In the genomic region with DNA sequence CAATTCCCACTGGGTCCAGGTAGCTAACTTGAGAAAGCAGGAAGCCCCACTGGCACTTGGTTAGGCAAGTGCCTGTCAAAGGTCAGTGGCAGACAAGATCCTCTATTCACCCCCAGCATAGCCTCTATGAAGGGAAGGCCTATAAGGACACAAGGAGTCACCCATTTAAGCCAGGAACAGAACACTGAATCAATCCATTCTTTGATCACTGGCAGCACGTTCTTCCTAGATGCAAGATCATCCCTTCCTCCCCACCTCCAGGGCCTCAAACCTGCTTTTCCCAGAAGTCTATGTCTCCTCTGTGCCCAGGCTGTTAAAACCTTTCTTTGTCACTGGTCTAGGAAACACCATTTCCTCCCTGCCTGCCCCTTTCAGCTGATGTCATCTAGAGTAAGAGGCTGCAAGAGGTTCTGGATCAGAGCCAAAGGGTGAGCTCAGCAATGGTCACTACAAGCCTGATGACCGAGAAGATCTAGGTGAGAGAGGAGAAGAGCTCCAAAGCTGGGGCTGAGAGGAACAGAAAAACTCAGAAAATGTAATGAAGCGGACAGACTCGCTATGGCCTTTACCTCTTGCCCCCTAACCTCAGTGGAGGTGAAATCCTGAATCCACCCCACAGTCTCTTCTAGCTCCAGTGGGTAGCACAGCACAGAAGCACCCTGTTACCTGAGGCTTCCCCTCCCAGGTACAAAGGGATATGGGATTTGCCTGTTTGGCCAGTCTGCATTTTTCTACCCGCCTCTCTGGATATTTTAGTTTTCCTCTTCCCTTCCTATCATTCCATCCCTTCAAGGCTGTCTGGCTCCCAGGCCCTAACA, we compare ENCODE assay signal across 8 cellular contexts. TPM values are rescaled to one million over a fixed set of nuclear protein-coding genes. Genes with fewer than 3 reads are reported as not detected.
A peak's percentile ranks its signal among the peaks of the same experiment; 100 is the strongest.
DNase-seq lines count a peak whose midpoint lies in the region; ATAC-seq and TF ChIP-seq lines count a peak whose summit lies in the region.

No MANE protein-coding gene starts in this region.

- no peak for ATAC-seq in GM18870 (IDR thresholded peaks at IDR 0.05; ENCODE audit: unreplicated experiment)

- peaks cover 0 to 1% (median 0%) of the 10 kb centered on the region in 3 donors for H3K27me3 Mint-ChIP-seq in CD14-positive monocyte (ENCODE audit: low read depth in 3 of 3)
- H3K27me3 Mint-ChIP-seq in dendritic cell treated with granulocyte-macrophage colony-stimulating factor and Interleukin-4, amounts not matched to agents 40 ng/mL and 50 ng/mL, for 4 days: no peaks in the 10 kb centered on the region

- intact Hi-C loops in CD14-positive monocyte (cut with micrococcal nuclease): loop anchor here (5.0 kb wide), 2 partner anchors 50 to 620 kb away; a partner anchor contains a TSS
- intact Hi-C loops in dendritic cell treated with granulocyte-macrophage colony-stimulating factor and Interleukin-4, amounts not matched to agents 40 ng/mL and 50 ng/mL, for 4 days (cut with micrococcal nuclease): loop anchor here (5.0 kb wide), 1 partner anchor 50 kb away; a partner anchor contains a TSS

- peak overlapping the region; percentile 43 to 85 for H3K4me3 Mint-ChIP-seq in CD14-positive monocyte
- peak overlapping the region; percentile 47 for H3K4me3 Mint-ChIP-seq in dendritic cell treated with granulocyte-macrophage colony-stimulating factor and Interleukin-4, amounts not matched to agents 40 ng/mL and 50 ng/mL, for 4 days

- peaks cover 42% of the 10 kb centered on the region for H3K4me1 Mint-ChIP-seq in CD14-positive monocyte
- peaks cover 49% of the 10 kb centered on the region for H3K4me1 Mint-ChIP-seq in dendritic cell treated with granulocyte-macrophage colony-stimulating factor and Interleukin-4, amounts not matched to agents 40 ng/mL and 50 ng/mL, for 4 days (ENCODE audit: low read depth)

- TF ChIP-seq EP300 in tibial nerve (IDR thresholded peaks at IDR 0.05): peak in 1 of 2 donors; percentile 57

- peaks cover 0 to 41% (median 11%) of the 10 kb centered on the region in 3 donors for H3K36me3 ChIP-seq in tibial nerve

- peaks cover 41 to 47% of the 10 kb centered on the region in 2 donors for H3K36me3 Mint-ChIP-seq in CD14-positive monocyte
- peaks cover 64% of the 10 kb centered on the region for H3K36me3 Mint-ChIP-seq in dendritic cell treated with granulocyte-macrophage colony-stimulating factor and Interleukin-4, amounts not matched to agents 40 ng/mL and 50 ng/mL, for 4 days (ENCODE audit: low read depth)

- peak overlapping the region; percentile 21 to 97 (median 96) for H3K27ac ChIP-seq in tibial nerve

- WGBS in tibial nerve, 2 donors: 52 to 55% methylated on average over 5 of the region's 5 CpGs

- H3K4me3 ChIP-seq in HFF-Myc (replicated peaks; ENCODE audit: low read depth, low read length): peak overlapping the region; percentile 87
- H3K4me3 ChIP-seq in tibial nerve: no peak overlapping the region

- peak overlapping the region; percentile 94 to 99 (median 98) for H3K27ac Mint-ChIP-seq in CD14-positive monocyte
- peak overlapping the region; percentile 97 for H3K27ac Mint-ChIP-seq in dendritic cell treated with granulocyte-macrophage colony-stimulating factor and Interleukin-4, amounts not matched to agents 40 ng/mL and 50 ng/mL, for 4 days

- DNase-seq in CD14-positive monocyte (ENCODE audit: low spot score) (peak; percentile 94), HFF-Myc (ENCODE audit: extremely low read depth, low read depth) (peak; percentile 66), RPMI8226 (peak; percentile 85), medulla oblongata (ENCODE audit: extremely low spot score) (peak; percentile 67), tibial nerve (ENCODE audit: low spot score in 2 of 2) (peak; percentile 60 to 85), NCI-H1694 treated with DMSO at 0.1 percent for 48 hours (lab: John Stamatoyannopoulos, UW) (no peak)

- H3K4me1 ChIP-seq in tibial nerve: peaks cover 0 to 36% (median 9%) of the 10 kb centered on the region in 4 donors

- no peaks in the 10 kb centered on the region for H3K27me3 ChIP-seq in tibial nerve

- TF ChIP-seq CTCF in CD14-positive monocyte (IDR thresholded peaks at IDR 0.05): no peak
- TF ChIP-seq CTCF in HFF-Myc (IDR thresholded peaks at IDR 0.05; ENCODE audit: low read depth, low read length, missing control alignments): no peak
- no peak for TF ChIP-seq CTCF in tibial nerve (IDR thresholded peaks at IDR 0.05)

- H3K9me3 ChIP-seq in tibial nerve: no peaks in the 10 kb centered on the region

- no peak for TF ChIP-seq POLR2A in tibial nerve (IDR thresholded peaks at IDR 0.05)

- H3K9me3 Mint-ChIP-seq in CD14-positive monocyte: no peaks in the 10 kb centered on the region
- H3K9me3 Mint-ChIP-seq in dendritic cell treated with granulocyte-macrophage colony-stimulating factor and Interleukin-4, amounts not matched to agents 40 ng/mL and 50 ng/mL, for 4 days: no peaks in the 10 kb centered on the region

RNA-seq across cellular contexts. Expression of a gene that starts 1.8 kb away (rescaled TPM):
- polyA plus RNA-seq in CD14-positive monocyte: 1 to 10 TPM; 3.6 to 4.9 TPM
- total RNA-seq in tibial nerve: 10 to 100 TPM; 33.2 to 58.5 (median 39.7) TPM

RNA-seq across cellular contexts. Expression of a gene that starts 8.4 kb away (rescaled TPM):
- 10 to 100 TPM; 17.3 to 26.5 TPM for polyA plus RNA-seq in CD14-positive monocyte
- total RNA-seq in tibial nerve: 10 to 100 TPM; 16.3 to 36.9 (median 21.5) TPM

RNA-seq across cellular contexts. Expression of a gene that starts 17.6 kb away (rescaled TPM):
- polyA plus RNA-seq in CD14-positive monocyte: under 1 TPM; 0.13 to 0.52 TPM
- under 1 TPM in 3 of 4 donors, not detected in 1; 0.30 to 0.66 (median 0.63) TPM for total RNA-seq in tibial nerve

RNA-seq across cellular contexts. Expression of a gene that starts 51.2 kb away (rescaled TPM):
- polyA plus RNA-seq in CD14-positive monocyte: 1 to 10 TPM; 2.0 to 2.1 TPM
- total RNA-seq in tibial nerve: 1 to 10 TPM; 6.0 to 9.2 (median 8.5) TPM

RNA-seq across cellular contexts. Expression of a gene that starts 51.4 kb away (rescaled TPM):
- polyA plus RNA-seq in CD14-positive monocyte: 10 to 100 TPM in 1 of 2 donors, 1 to 10 TPM in 1; 8.0 to 13.8 TPM
- 10 to 100 TPM; 12.5 to 38.3 (median 32.8) TPM for total RNA-seq in tibial nerve
